In genomic region chr19:16421982-16422381, GRCh38 we compare ENCODE assay signal across 1 cellular context.
TF ChIP-seq lines count a peak whose summit lies in the region.

No MANE protein-coding gene starts in this region.

TF ChIP-seq in HepG2, 621 proteins besides CTCF, POLR2A, EP300 and RAD21:
- TF ChIP-seq NCOA1 (CRISPR knock-in tag; IDR thresholded peaks at IDR 0.05) = no peak
- TF ChIP-seq, protein P1, sequence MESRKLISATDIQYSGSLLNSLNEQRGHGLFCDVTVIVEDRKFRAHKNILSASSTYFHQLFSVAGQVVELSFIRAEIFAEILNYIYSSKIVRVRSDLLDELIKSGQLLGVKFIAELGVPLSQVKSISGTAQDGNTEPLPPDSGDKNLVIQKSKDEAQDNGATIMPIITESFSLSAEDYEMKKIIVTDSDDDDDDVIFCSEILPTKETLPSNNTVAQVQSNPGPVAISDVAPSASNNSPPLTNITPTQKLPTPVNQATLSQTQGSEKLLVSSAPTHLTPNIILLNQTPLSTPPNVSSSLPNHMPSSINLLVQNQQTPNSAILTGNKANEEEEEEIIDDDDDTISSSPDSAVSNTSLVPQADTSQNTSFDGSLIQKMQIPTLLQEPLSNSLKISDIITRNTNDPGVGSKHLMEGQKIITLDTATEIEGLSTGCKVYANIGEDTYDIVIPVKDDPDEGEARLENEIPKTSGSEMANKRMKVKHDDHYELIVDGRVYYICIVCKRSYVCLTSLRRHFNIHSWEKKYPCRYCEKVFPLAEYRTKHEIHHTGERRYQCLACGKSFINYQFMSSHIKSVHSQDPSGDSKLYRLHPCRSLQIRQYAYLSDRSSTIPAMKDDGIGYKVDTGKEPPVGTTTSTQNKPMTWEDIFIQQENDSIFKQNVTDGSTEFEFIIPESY (CRISPR knock-in tag; IDR thresholded peaks at IDR 0.05) = peak; percentile 85
- peak; percentile 43; the same call in 1 of the 2 replicates for TF ChIP-seq NR2C2 (CRISPR knock-in tag; IDR thresholded peaks at IDR 0.05; ENCODE audit: borderline replicate concordance)
- TF ChIP-seq HNF4A (CRISPR knock-in tag; IDR thresholded peaks at IDR 0.05) = peak; percentile 30; the same call in 1 of the 2 replicates
- no peak for TF ChIP-seq GMEB1 (CRISPR knock-in tag; IDR thresholded peaks at IDR 0.05; ENCODE audit: borderline replicate concordance)
- no peak for TF ChIP-seq ATF7-NPFF (CRISPR knock-in tag; IDR thresholded peaks at IDR 0.05; ENCODE audit: low read depth)
- TF ChIP-seq ZBTB20 (CRISPR knock-in tag; IDR thresholded peaks at IDR 0.05; ENCODE audit: borderline replicate concordance, low read depth) = no peak
- peak; percentile 44; the same call in 1 of the 2 replicates for TF ChIP-seq BHLHE40 (IDR thresholded peaks at IDR 0.05; ENCODE audit: low read length)
- no peak for TF ChIP-seq NFIC (IDR thresholded peaks at IDR 0.05; ENCODE audit: low read length)
- no peak for TF ChIP-seq ZNF543 (CRISPR knock-in tag; IDR thresholded peaks at IDR 0.05)
- TF ChIP-seq, protein P2, sequence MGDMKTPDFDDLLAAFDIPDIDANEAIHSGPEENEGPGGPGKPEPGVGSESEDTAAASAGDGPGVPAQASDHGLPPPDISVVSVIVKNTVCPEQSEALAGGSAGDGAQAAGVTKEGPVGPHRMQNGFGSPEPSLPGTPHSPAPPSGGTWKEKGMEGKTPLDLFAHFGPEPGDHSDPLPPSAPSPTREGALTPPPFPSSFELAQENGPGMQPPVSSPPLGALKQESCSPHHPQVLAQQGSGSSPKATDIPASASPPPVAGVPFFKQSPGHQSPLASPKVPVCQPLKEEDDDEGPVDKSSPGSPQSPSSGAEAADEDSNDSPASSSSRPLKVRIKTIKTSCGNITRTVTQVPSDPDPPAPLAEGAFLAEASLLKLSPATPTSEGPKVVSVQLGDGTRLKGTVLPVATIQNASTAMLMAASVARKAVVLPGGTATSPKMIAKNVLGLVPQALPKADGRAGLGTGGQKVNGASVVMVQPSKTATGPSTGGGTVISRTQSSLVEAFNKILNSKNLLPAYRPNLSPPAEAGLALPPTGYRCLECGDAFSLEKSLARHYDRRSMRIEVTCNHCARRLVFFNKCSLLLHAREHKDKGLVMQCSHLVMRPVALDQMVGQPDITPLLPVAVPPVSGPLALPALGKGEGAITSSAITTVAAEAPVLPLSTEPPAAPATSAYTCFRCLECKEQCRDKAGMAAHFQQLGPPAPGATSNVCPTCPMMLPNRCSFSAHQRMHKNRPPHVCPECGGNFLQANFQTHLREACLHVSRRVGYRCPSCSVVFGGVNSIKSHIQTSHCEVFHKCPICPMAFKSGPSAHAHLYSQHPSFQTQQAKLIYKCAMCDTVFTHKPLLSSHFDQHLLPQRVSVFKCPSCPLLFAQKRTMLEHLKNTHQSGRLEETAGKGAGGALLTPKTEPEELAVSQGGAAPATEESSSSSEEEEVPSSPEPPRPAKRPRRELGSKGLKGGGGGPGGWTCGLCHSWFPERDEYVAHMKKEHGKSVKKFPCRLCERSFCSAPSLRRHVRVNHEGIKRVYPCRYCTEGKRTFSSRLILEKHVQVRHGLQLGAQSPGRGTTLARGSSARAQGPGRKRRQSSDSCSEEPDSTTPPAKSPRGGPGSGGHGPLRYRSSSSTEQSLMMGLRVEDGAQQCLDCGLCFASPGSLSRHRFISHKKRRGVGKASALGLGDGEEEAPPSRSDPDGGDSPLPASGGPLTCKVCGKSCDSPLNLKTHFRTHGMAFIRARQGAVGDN (CRISPR knock-in tag; IDR thresholded peaks at IDR 0.05) = peak; percentile 31
- no peak for TF ChIP-seq PBX2 (CRISPR knock-in tag; IDR thresholded peaks at IDR 0.05)
- no peak for TF ChIP-seq PPARG (CRISPR knock-in tag; conservative IDR thresholded peaks at IDR 0.05)
- TF ChIP-seq XRCC5 (optimal IDR thresholded peaks at IDR 0.05; ENCODE audit: low read length) = no peak
